12 cellular contexts compared by ENCODE assay signal in the genomic region with DNA sequence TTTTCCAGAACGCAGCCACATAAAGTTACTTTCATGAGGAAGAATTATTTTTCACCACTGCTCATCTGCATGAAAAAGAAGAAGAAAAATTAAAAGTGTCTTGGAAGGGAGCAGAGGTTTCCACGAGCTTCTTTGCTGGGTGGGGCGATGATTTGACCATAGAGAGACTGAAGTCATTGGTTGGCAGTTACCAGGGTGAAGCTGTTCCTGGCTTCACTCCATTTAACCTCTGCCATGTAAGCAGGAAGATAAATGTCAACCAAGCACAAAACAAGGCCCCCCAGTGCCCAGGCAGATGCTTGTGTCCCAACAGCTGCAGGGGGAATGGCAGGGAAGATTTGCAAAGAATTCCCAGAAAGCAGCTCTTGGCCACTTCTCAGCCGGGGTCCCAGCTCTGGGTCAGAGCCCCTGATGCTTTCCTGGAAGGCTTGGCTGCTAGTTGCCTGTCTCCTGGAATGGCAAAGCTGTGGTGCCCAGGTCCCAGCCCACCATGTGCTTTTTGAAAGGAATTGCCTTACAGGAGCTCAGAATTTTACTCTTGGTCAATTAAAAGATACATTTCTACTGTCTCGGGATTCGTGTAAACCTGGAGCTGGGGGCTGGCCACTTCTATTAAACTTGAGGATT.
DNase-seq lines count a peak whose midpoint lies in the region; ATAC-seq and TF ChIP-seq lines count a peak whose summit lies in the region.
"Had no signal": no experiment of that assay in that cellular context is flagged by ENCODE, and none has a peak within 500 bp of the region (broad histone marks: within the 10 kb centered on the region; RNA-seq: fewer than 3 reads in every experiment).

No MANE protein-coding gene starts in this region.

- no peak overlapping the region for H4K91ac ChIP-seq in neuronal stem cell (ENCODE audit: low read depth, low read length, poor library complexity)

- H2BK120ac ChIP-seq in neuronal stem cell (ENCODE audit: low read depth, low read length), result no peak overlapping the region

- no peak overlapping the region for H3K4ac ChIP-seq in neuronal stem cell (ENCODE audit: low read length)

- H3K9me3 Mint-ChIP-seq in naive thymus-derived CD8-positive, alpha-beta T cell, result no peaks in the 10 kb centered on the region
- H3K9me3 Mint-ChIP-seq: CD4-positive, alpha-beta T cell had no signal

- no peak overlapping the region for H2BK12ac ChIP-seq in neuronal stem cell (ENCODE audit: low read length)

- ATAC-seq in heart left ventricle, result peak in 3 of 4 donors; percentile 22 to 38 (median 35)
- ATAC-seq in aorta (ENCODE audit: low FRiP score), result peak; percentile 21
- no peak for ATAC-seq in HG02884 (IDR thresholded peaks at IDR 0.05; ENCODE audit: unreplicated experiment)
- no peak for ATAC-seq in naive thymus-derived CD8-positive, alpha-beta T cell
- ATAC-seq: stimulated activated naive CD8-positive, alpha-beta T cell treated with anti-CD3 and anti-CD28 coated beads, Interleukin-15, Interleukin-2, amounts not matched to agents 100 U/mL and 50 U/mL, for 24 hours had no signal

- no peak overlapping the region for H3K4me2 ChIP-seq in neuronal stem cell (ENCODE audit: insufficient read depth, low read length, poor library complexity, severe bottlenecking)

- peak overlapping the region; percentile 61 for H2BK15ac ChIP-seq in neuronal stem cell (ENCODE audit: low read length)

- 59 to 77% (median 69%) methylated on average over 6 of the region's 6 CpGs for WGBS in heart left ventricle, 4 donors
- no CpG with 5 or more reads among the region's 6 CpGs for WGBS in neuronal stem cell (ENCODE audit: extremely low coverage in 2 of 2, insufficient read length in 2 of 2, insufficient replicate concordance in 1 of 2), 2 donors
- 67 to 69% methylated on average over 6 of the region's 6 CpGs for WGBS in aorta, 2 donors

- no peak overlapping the region for H3K9ac ChIP-seq in neuronal stem cell (ENCODE audit: low read depth, low read length, poor library complexity)

- no peaks in the 10 kb centered on the region for H3K36me3 ChIP-seq in Peyer's patch
- no peaks in the 10 kb centered on the region for H3K36me3 ChIP-seq in heart left ventricle
- H3K36me3 ChIP-seq in neuronal stem cell (replicated peaks in 1 of 2; ENCODE audit: control insufficient read depth in 2 of 2, insufficient read depth in 2 of 2, low read length in 2 of 2), result no peaks in the 10 kb centered on the region
- H3K36me3 ChIP-seq in aorta (ENCODE audit: control insufficient read depth in 1 of 2, insufficient read depth in 2 of 2, low read length in 1 of 2), result no peaks in the 10 kb centered on the region

- no peak overlapping the region for H2BK5ac ChIP-seq in neuronal stem cell (ENCODE audit: low read length)

- H2AK5ac ChIP-seq in neuronal stem cell (ENCODE audit: low read depth, low read length), result no peak overlapping the region

- no peak overlapping the region for H4K8ac ChIP-seq in neuronal stem cell (ENCODE audit: low read depth, low read length)

- TF ChIP-seq CTCF in Peyer's patch (IDR thresholded peaks at IDR 0.05) (no peak), heart left ventricle (IDR thresholded peaks at IDR 0.05) (no peak)

- peak overlapping the region; percentile 56 for H3K18ac ChIP-seq in neuronal stem cell (ENCODE audit: low read length)

- H3K27me3 Mint-ChIP-seq in naive thymus-derived CD8-positive, alpha-beta T cell, result peaks cover 7 to 30% (median 11%) of the 10 kb centered on the region in 5 donors

- H2AFZ ChIP-seq in neuronal stem cell (ENCODE audit: low read length), result peak overlapping the region; percentile 14

- peaks cover 0 to 2% (median 0%) of the 10 kb centered on the region in 4 donors for H3K4me1 Mint-ChIP-seq in naive thymus-derived CD8-positive, alpha-beta T cell

- H3K23ac ChIP-seq in neuronal stem cell (ENCODE audit: low read depth, low read length, poor library complexity), result no peak overlapping the region

- peak overlapping the region; percentile 44 to 75 (median 64) for H3K27ac ChIP-seq in Peyer's patch
- peak overlapping the region in 11 of 12 donors; percentile 12 to 81 (median 59) for H3K27ac ChIP-seq in heart left ventricle
- no peak overlapping the region for H3K27ac ChIP-seq in neuronal stem cell (replicated peaks; ENCODE audit: low read length)
- H3K27ac ChIP-seq in aorta (ENCODE audit: low read depth in 1 of 2, low read length in 2 of 2), result no peak overlapping the region

- H3K79me1 ChIP-seq in neuronal stem cell (ENCODE audit: low read depth, low read length), result no peaks in the 10 kb centered on the region

- no peaks in the 10 kb centered on the region for H3K9me3 ChIP-seq in Peyer's patch
- H3K9me3 ChIP-seq in heart left ventricle, result no peaks in the 10 kb centered on the region
- no peaks in the 10 kb centered on the region for H3K9me3 ChIP-seq in neuronal stem cell (replicated peaks in 1 of 2; ENCODE audit: control insufficient read depth in 2 of 2, insufficient read depth in 1 of 2, low read depth in 1 of 2, low read length in 2 of 2)
- H3K9me3 ChIP-seq in aorta (ENCODE audit: control insufficient read depth, low read length), result no peaks in the 10 kb centered on the region

- DNase-seq in Peyer's patch (no peak), heart left ventricle (peak in 1 of 5 donors; percentile 30), neuronal stem cell (ENCODE audit: low spot score) (no peak), aorta (no peak), NCI-H1417 treated with DMSO at 0.1 percent for 48 hours (lab: John Stamatoyannopoulos, UW) (no peak)
- no peak for DNase-seq in naive thymus-derived CD8-positive, alpha-beta T cell
- DNase-seq: caudate nucleus; CD4-positive, alpha-beta T cell; NCI-H524; stimulated activated naive CD8-positive, alpha-beta T cell treated with anti-CD3 and anti-CD28 coated beads, Interleukin-15, Interleukin-2, amounts not matched to agents 100 U/mL and 50 U/mL, for 24 hours; T-helper 9 cell had no signal

- no peak overlapping the region for H3K27ac Mint-ChIP-seq in naive thymus-derived CD8-positive, alpha-beta T cell
- H3K27ac Mint-ChIP-seq: CD4-positive, alpha-beta T cell had no signal

- intact Hi-C loops in heart left ventricle (cut with DNase I), result loop anchor here in 1 of 10 donors (10.0 kb wide), 1 partner anchor 388 kb away; the partner anchor contains the start of gene ENC1
- intact Hi-C loops in aorta (cut with DNase I), result no loop called here

- H3K4me3 ChIP-seq in Peyer's patch, result no peak overlapping the region
- H3K4me3 ChIP-seq in heart left ventricle, result no peak overlapping the region
- no peak overlapping the region for H3K4me3 ChIP-seq in neuronal stem cell (ENCODE audit: low read length in 2 of 2)
- H3K4me3 ChIP-seq in aorta (ENCODE audit: low read length in 2 of 2), result no peak overlapping the region

- no peaks in the 10 kb centered on the region for H3K27me3 ChIP-seq in Peyer's patch
- H3K27me3 ChIP-seq in heart left ventricle, result no peaks in the 10 kb centered on the region
- no peaks in the 10 kb centered on the region for H3K27me3 ChIP-seq in neuronal stem cell (ENCODE audit: control insufficient read depth in 3 of 3, insufficient read depth in 3 of 3, low read depth in 1 of 3, low read length in 3 of 3)
- no peaks in the 10 kb centered on the region for H3K27me3 ChIP-seq in aorta (ENCODE audit: control insufficient read depth in 1 of 2, insufficient read depth in 2 of 2, low read length in 1 of 2)

- H3K4me1 ChIP-seq in Peyer's patch, result peaks cover 0 to 18% (median 3%) of the 10 kb centered on the region in 4 donors
- peaks cover 0 to 27% (median 13%) of the 10 kb centered on the region in 12 donors for H3K4me1 ChIP-seq in heart left ventricle
- H3K4me1 ChIP-seq in neuronal stem cell (ENCODE audit: control insufficient read depth in 2 of 2, insufficient read depth in 1 of 2, low read depth in 1 of 2, low read length in 2 of 2), result peaks cover 10 to 21% of the 10 kb centered on the region in 2 donors
- no peaks in the 10 kb centered on the region for H3K4me1 ChIP-seq in aorta (ENCODE audit: control insufficient read depth in 1 of 2, insufficient read depth in 2 of 2, low read length in 2 of 2)

- TF ChIP-seq POLR2A in Peyer's patch (IDR thresholded peaks at IDR 0.05), result no peak
- TF ChIP-seq POLR2A in heart left ventricle (IDR thresholded peaks at IDR 0.05), result no peak

- no peak overlapping the region for H3K14ac ChIP-seq in neuronal stem cell (ENCODE audit: low read length)

- POLR2A ChIA-PET in naive thymus-derived CD8-positive, alpha-beta T cell (lab: Charles Lee), result no interaction called here

- H3K36me3 Mint-ChIP-seq in naive thymus-derived CD8-positive, alpha-beta T cell, result no peaks in the 10 kb centered on the region

- H3K4me3 Mint-ChIP-seq in naive thymus-derived CD8-positive, alpha-beta T cell, result peak overlapping the region in 1 of 10 donors; percentile 8
- H3K4me3 Mint-ChIP-seq: CD4-positive, alpha-beta T cell had no signal

Comparison
In these comparisons a context has a peak if more than half of its experiments do, and no peak if none do; other contexts are left out.
1. H3K27ac ChIP-seq: peak in Peyer's patch (4 of 4) and heart left ventricle (11 of 12); none in neuronal stem cell (single experiment) and aorta (0 of 2).
2. ATAC-seq: peak in heart left ventricle (3 of 4) and aorta (single experiment); none in HG02884 (single experiment) and naive thymus-derived CD8-positive, alpha-beta T cell (0 of 2).